ENCODE assay signal across 16 cellular contexts in the genomic region with DNA sequence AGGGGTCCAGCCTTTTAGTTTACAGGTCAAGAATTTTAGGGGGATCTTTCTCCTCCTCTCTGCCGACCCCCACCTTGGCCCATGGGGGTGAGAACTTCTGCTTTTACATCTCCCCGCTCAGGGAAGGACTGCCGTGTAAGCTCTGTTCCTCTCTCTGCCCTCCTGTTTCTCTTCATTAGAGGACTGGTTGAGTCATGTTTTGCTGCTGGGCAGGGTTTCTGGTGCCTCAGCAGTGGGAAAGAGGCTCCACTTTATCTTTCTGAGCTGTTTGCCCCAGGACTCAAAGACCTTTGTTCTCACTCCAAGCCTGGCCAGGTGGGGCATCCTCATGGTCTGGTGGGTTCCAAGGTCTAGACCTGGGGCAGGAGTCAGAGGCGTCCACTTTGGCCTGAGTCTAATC.
DNase-seq lines count a peak whose midpoint lies in the region; ATAC-seq, FAIRE-seq and TF ChIP-seq lines count a peak whose summit lies in the region.
"Had no signal": no experiment of that assay in that cellular context is flagged by ENCODE, and none has a peak within 500 bp of the region (broad histone marks: within the 10 kb centered on the region; RNA-seq: fewer than 3 reads in every experiment).

No MANE protein-coding gene starts in this region.

- no peaks in the 10 kb centered on the region for H4K20me1 ChIP-seq in HepG2 (ENCODE audit: insufficient read depth, low read length)
- H4K20me1 ChIP-seq in H1 (replicated peaks in 1 of 2; ENCODE audit: control insufficient read depth in 1 of 2, insufficient read depth in 2 of 2, low read length in 2 of 2) = no peaks in the 10 kb centered on the region
- no peaks in the 10 kb centered on the region for H4K20me1 ChIP-seq in keratinocyte (ENCODE audit: control insufficient read depth, extremely low read depth, insufficient read depth, low read length)
- H4K20me1 ChIP-seq: BLaER1 had no signal

- in situ Hi-C loops in HepG2 (cut with HindIII; ENCODE audit: extremely low pct_ligation_motif_present, low pct_unique_long_range_greater_than_20kb) = no loop called here

- TF ChIP-seq EP300 in HepG2 (IDR thresholded peaks at IDR 0.05; ENCODE audit: low read depth in 2 of 2, low read length in 2 of 2) (no peak), HepG2 (CRISPR knock-in tag; IDR thresholded peaks at IDR 0.05; ENCODE audit: borderline replicate concordance) (no peak), H1 (IDR thresholded peaks at IDR 0.05; ENCODE audit: borderline replicate concordance in 1 of 2, low read depth in 2 of 2, low read length in 2 of 2) (no peak)

- TF ChIP-seq RAD21 in HepG2 (CRISPR knock-in tag; IDR thresholded peaks at IDR 0.05) = no peak
- TF ChIP-seq RAD21 in H1 (IDR thresholded peaks at IDR 0.05 in 1 of 2, conservative IDR thresholded peaks at IDR 0.05 in 1 of 2; ENCODE audit: low read depth in 2 of 2, low read length in 2 of 2) = no peak

- H3K79me1 ChIP-seq in H1 (ENCODE audit: low read depth, low read length) = no peaks in the 10 kb centered on the region

- H3K4me2 ChIP-seq in HepG2 (ENCODE audit: low read depth, low read length) (no peak overlapping the region), H1 (ENCODE audit: insufficient read depth in 1 of 2, low read depth in 2 of 2, low read length in 2 of 2) (no peak overlapping the region), keratinocyte (ENCODE audit: control insufficient read depth, extremely low read depth, insufficient read depth, low read depth, low read length) (peak overlapping the region; percentile 11)
- H3K4me2 ChIP-seq: BLaER1, GM23338 had no signal

- whole genome bisulfite sequencing in HepG2 (ENCODE audit: low lambda C conversion rate) = 10% methylated on average over 4 of the region's 4 CpGs
- 43% methylated on average over 4 of the region's 4 CpGs for WGBS in right lobe of liver (ENCODE audit: insufficient coverage, low coverage, low lambda C conversion rate, missing lambda C conversion rate)
- 91% methylated on average over 4 of the region's 4 CpGs; no CpG with 5 or more reads in 1 of the 2 experiments for WGBS in H1 (ENCODE audit: extremely low coverage in 1 of 2, insufficient coverage in 1 of 2, insufficient read length in 1 of 2, insufficient replicate concordance in 2 of 2, low coverage in 1 of 2, low lambda C conversion rate in 2 of 2, missing lambda C conversion rate in 1 of 2), 2 experiments

- H3K9me3 ChIP-seq in HepG2 (ENCODE audit: low read length) (no peaks in the 10 kb centered on the region), right lobe of liver (no peaks in the 10 kb centered on the region), H1 (ENCODE audit: insufficient read depth in 2 of 2, low read depth in 1 of 2, low read length in 1 of 2) (no peaks in the 10 kb centered on the region), keratinocyte (ENCODE audit: control insufficient read depth, low read depth, low read length) (no peaks in the 10 kb centered on the region)
- H3K9me3 ChIP-seq: BLaER1 had no signal

- H4K91ac ChIP-seq in H1 (replicated peaks; ENCODE audit: insufficient read length, low read length) = no peak overlapping the region

- H3K4me3 ChIP-seq in HepG2 (replicated peaks in 1 of 3; ENCODE audit: insufficient read depth in 1 of 3, low read depth in 2 of 3, low read length in 3 of 3) = no peak overlapping the region
- no peak overlapping the region for H3K4me3 ChIP-seq in right lobe of liver
- no peak overlapping the region for H3K4me3 ChIP-seq in H1 (ENCODE audit: extremely low read depth in 1 of 4, insufficient read depth in 2 of 4, low read depth in 3 of 4, low read length in 4 of 4)
- H3K4me3 ChIP-seq in keratinocyte (ENCODE audit: control insufficient read depth in 2 of 3, extremely low read depth in 1 of 3, insufficient read depth in 2 of 3, low read depth in 1 of 3, low read length in 3 of 3) = no peak overlapping the region
- H3K4me3 ChIP-seq: BLaER1, GM23338 had no signal

- no peaks in the 10 kb centered on the region for H3K23me2 ChIP-seq in H1 (ENCODE audit: low read depth, low read length)

- H3K79me2 ChIP-seq in HepG2 (ENCODE audit: insufficient read depth, low read length) = no peaks in the 10 kb centered on the region
- H3K79me2 ChIP-seq in H1 (ENCODE audit: control insufficient read depth in 1 of 2, insufficient read depth in 2 of 2, low read length in 2 of 2) = no peaks in the 10 kb centered on the region
- H3K79me2 ChIP-seq in keratinocyte (ENCODE audit: control insufficient read depth, insufficient read depth, low read length) = no peaks in the 10 kb centered on the region

- dilution Hi-C loops in keratinocyte (cut with MboI; ENCODE audit: extremely low pct_ligation_motif_present, low sequenced_read_pairs) = no loop called here

- CTCF ChIA-PET in HepG2 (lab: Yijun Ruan, JAX; ENCODE audit: low intra/inter-chr PET ratio, low total read pairs) = no interaction called here
- CTCF ChIA-PET in H1 (lab: Charles Lee; ENCODE audit: partially characterized antibody) = no interaction called here

- H3K9ac ChIP-seq in HepG2 (ENCODE audit: insufficient read depth, low read depth, low read length) = no peak overlapping the region
- H3K9ac ChIP-seq in H1 (replicated peaks in 1 of 4; ENCODE audit: extremely low read depth in 1 of 4, low read depth in 3 of 4, low read length in 3 of 4) = no peak overlapping the region
- no peak overlapping the region for H3K9ac ChIP-seq in keratinocyte (ENCODE audit: control insufficient read depth, extremely low read depth, insufficient read depth, low read length)
- H3K9ac ChIP-seq: BLaER1 had no signal

- no peak overlapping the region for H2BK120ac ChIP-seq in H1 (replicated peaks; ENCODE audit: low read depth, low read length)

- TF ChIP-seq POLR2A in HepG2 (IDR thresholded peaks at IDR 0.05; ENCODE audit: insufficient read depth in 1 of 2, low read depth in 2 of 2, low read length in 2 of 2) (no peak), right lobe of liver (IDR thresholded peaks at IDR 0.05) (no peak), H1 (IDR thresholded peaks at IDR 0.05; ENCODE audit: control extremely low read depth in 1 of 2, low read depth in 2 of 2, low read length in 2 of 2) (no peak)

- H2AFZ ChIP-seq in HepG2 (ENCODE audit: low read length) (no peak overlapping the region), H1 (ENCODE audit: low read length) (no peak overlapping the region), keratinocyte (ENCODE audit: control insufficient read depth, low read length) (no peak overlapping the region)
- H2AFZ ChIP-seq: GM23338 had no signal

- H3K23ac ChIP-seq in H1 (ENCODE audit: insufficient read length) = no peak overlapping the region

- H3K9me1 ChIP-seq in keratinocyte (ENCODE audit: control insufficient read depth, extremely low read depth, insufficient read depth, low read length) = no peaks in the 10 kb centered on the region

- H3K14ac ChIP-seq in H1 (ENCODE audit: insufficient read length) = no peak overlapping the region

- intact Hi-C loops in HepG2 (cut with micrococcal nuclease; ENCODE audit: unreplicated experiment) (no loop called here), right lobe of liver (cut with DNase I) (no loop called here)

- H3K4ac ChIP-seq in H1 (replicated peaks; ENCODE audit: insufficient read length, low read depth, low read length) = no peak overlapping the region

- no peak for FAIRE-seq in HepG2 (lab: Jason Lieb, UNC)
- no peak for FAIRE-seq in H1 (lab: Jason Lieb, UNC)
- FAIRE-seq in keratinocyte (lab: Jason Lieb, UNC) = peak; percentile 62

- no peak overlapping the region for H2BK20ac ChIP-seq in H1 (ENCODE audit: low read length)

- H3K27me3 ChIP-seq in HepG2 (ENCODE audit: control insufficient read depth in 1 of 2, insufficient read depth in 2 of 2, low read length in 2 of 2) = peaks cover 0 to 23% of the 10 kb centered on the region in 2 experiments; a peak in 1 of 5 replicates
- H3K27me3 ChIP-seq in right lobe of liver = no peaks in the 10 kb centered on the region
- H3K27me3 ChIP-seq in H1 (replicated peaks in 1 of 4; ENCODE audit: control insufficient read depth in 3 of 4, extremely low read depth in 1 of 4, insufficient read depth in 3 of 4, low read length in 3 of 4) = no peaks in the 10 kb centered on the region
- H3K27me3 ChIP-seq in keratinocyte (ENCODE audit: control insufficient read depth, extremely low read depth, insufficient read depth, low read length) = peaks cover 9% of the 10 kb centered on the region
- H3K27me3 ChIP-seq: BLaER1 had no signal

- H2BK15ac ChIP-seq in H1 (ENCODE audit: low read length) = no peak overlapping the region

- ATAC-seq in HepG2 = peak; percentile 44
- no peak for ATAC-seq in right lobe of liver
- ATAC-seq in GM18907 (IDR thresholded peaks at IDR 0.05; ENCODE audit: unreplicated experiment) = no peak
- no peak for ATAC-seq in HG03039 (IDR thresholded peaks at IDR 0.05; ENCODE audit: unreplicated experiment)
- no peak for ATAC-seq in SK-N-SH treated with all-trans-retinoic acid at 6 μM for 48 hours
- no peak for ATAC-seq in HG03025 (IDR thresholded peaks at IDR 0.05; ENCODE audit: low FRiP score, unreplicated experiment)
- ATAC-seq: GM23338 had no signal

- no peak for DNase-seq in HepG2 (ENCODE audit: low spot score)
- DNase-seq in right lobe of liver = no peak
- DNase-seq in H1 (ENCODE audit: low read depth in 1 of 2, low spot score in 2 of 2) = no peak
- DNase-seq in keratinocyte (ENCODE audit: low read depth, low spot score) = no peak
- DNase-seq: 8988T; AML-193; CD4-positive, CD25-positive, alpha-beta regulatory T cell; DMS53; GF-D8; H9 had no signal

- no peak overlapping the region for H3K18ac ChIP-seq in H1 (ENCODE audit: extremely low read depth, low read length)

- H3K56ac ChIP-seq in H1 (replicated peaks; ENCODE audit: insufficient read length, low read depth, low read length) = no peak overlapping the region

- H3K27ac ChIP-seq in HepG2 (ENCODE audit: extremely low read length, insufficient read depth, low read length) = no peak overlapping the region
- H3K27ac ChIP-seq in right lobe of liver = no peak overlapping the region
- H3K27ac ChIP-seq in H1 (ENCODE audit: low read depth, low read length) = no peak overlapping the region
- H3K27ac ChIP-seq in keratinocyte (ENCODE audit: control insufficient read depth, insufficient read depth, low read length) = no peak overlapping the region
- H3K27ac ChIP-seq: BLaER1 had no signal

- TF ChIP-seq CTCF in HepG2 (CRISPR knock-in tag; IDR thresholded peaks at IDR 0.05) (no peak), right lobe of liver (IDR thresholded peaks at IDR 0.05) (no peak), H1 (IDR thresholded peaks at IDR 0.05; ENCODE audit: control extremely low read depth in 1 of 3, insufficient read depth in 1 of 3, low read depth in 1 of 3, low read length in 3 of 3) (no peak), keratinocyte (optimal IDR thresholded peaks at IDR 0.05 in 1 of 3, IDR thresholded peaks at IDR 0.05 in 1 of 3, conservative IDR thresholded peaks at IDR 0.05 in 1 of 3; ENCODE audit: extremely low read depth in 1 of 3, insufficient read depth in 2 of 3, low read length in 3 of 3) (no peak)

- peak overlapping the region; percentile 35; the same call in 1 of the 2 replicates for H4K8ac ChIP-seq in H1 (ENCODE audit: extremely low read depth, insufficient read depth, low read length)

- H2BK12ac ChIP-seq in H1 (ENCODE audit: low read depth, low read length) = no peak overlapping the region

- BruUV-seq in HepG2 (replicated peaks; lab: Mats Ljungman, UMichigan) = no TSS peak

- no peaks in the 10 kb centered on the region for H3K36me3 ChIP-seq in HepG2 (replicated peaks in 1 of 2; ENCODE audit: control insufficient read depth in 1 of 2, insufficient read depth in 2 of 2, low read length in 2 of 2)
- no peaks in the 10 kb centered on the region for H3K36me3 ChIP-seq in right lobe of liver
- no peaks in the 10 kb centered on the region for H3K36me3 ChIP-seq in H1 (ENCODE audit: control insufficient read depth in 2 of 4, insufficient read depth in 4 of 4, low read length in 3 of 4)
- H3K36me3 ChIP-seq in keratinocyte (ENCODE audit: control insufficient read depth in 2 of 2, extremely low read depth in 1 of 2, insufficient read depth in 2 of 2, low read length in 2 of 2) = no peaks in the 10 kb centered on the region
- H3K36me3 ChIP-seq: BLaER1 had no signal

- no peak overlapping the region for H2AK5ac ChIP-seq in H1 (ENCODE audit: low read depth, low read length)

- H2BK5ac ChIP-seq in H1 (ENCODE audit: low read depth, low read length) = no peak overlapping the region

- POLR2A ChIA-PET in HepG2 (lab: Yijun Ruan, JAX) = no interaction called here
- POLR2A ChIA-PET in H1 (lab: Charles Lee; ENCODE audit: partially characterized antibody) = no interaction called here

- H3K4me1 ChIP-seq in HepG2 (ENCODE audit: insufficient read depth, low read length) (0 out of 2 replicates have a peak, but pooled peaks cover 4% of the 10 kb centered on the region), right lobe of liver (no peaks in the 10 kb centered on the region), H1 (replicated peaks in 1 of 4; ENCODE audit: control insufficient read depth in 3 of 4, insufficient read depth in 4 of 4, low read length in 3 of 4) (no peaks in the 10 kb centered on the region), keratinocyte (ENCODE audit: control insufficient read depth, extremely low read depth, insufficient read depth, low read length) (peaks cover 8% of the 10 kb centered on the region)
- H3K4me1 ChIP-seq: BLaER1 had no signal

- H4K5ac ChIP-seq in H1 (ENCODE audit: insufficient read length, low read depth, low read length) = no peak overlapping the region
